In the genomic region with DNA sequence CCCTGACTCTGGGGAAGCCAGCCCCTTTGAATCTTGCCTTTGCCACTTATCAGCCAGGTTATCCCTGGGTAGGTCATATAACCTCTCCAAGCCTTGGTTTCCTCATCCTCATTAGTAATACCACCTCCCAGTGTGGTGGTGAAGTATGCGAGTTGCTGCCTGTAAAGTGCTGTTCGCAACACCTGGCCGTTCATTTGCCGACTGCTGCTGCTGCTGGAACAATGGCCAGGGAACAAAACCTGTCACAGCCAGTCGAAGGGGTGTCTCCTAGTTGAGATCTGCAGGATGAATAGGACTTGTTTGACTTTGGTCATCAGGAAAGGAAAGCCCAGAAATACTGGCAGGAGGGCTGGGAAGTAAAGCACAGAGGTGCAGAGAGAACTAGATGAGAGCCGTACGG, we compare ENCODE assay signal across 10 cellular contexts. TPM values are rescaled to one million over a fixed set of nuclear protein-coding genes. Genes with fewer than 3 reads are reported as not detected.
A peak's percentile ranks its signal among the peaks of the same experiment; 100 is the strongest.
DNase-seq lines count a peak whose midpoint lies in the region; ATAC-seq and TF ChIP-seq lines count a peak whose summit lies in the region.
"Had no signal": no experiment of that assay in that cellular context is flagged by ENCODE, and none has a peak within 500 bp of the region (broad histone marks: within the 10 kb centered on the region; RNA-seq: fewer than 3 reads in every experiment).

No MANE protein-coding gene starts in this region.

- H3K4me3 Mint-ChIP-seq in mesothelial cell of epicardium: no peak overlapping the region

- ATAC-seq in SK-N-SH treated with all-trans-retinoic acid at 6 μM for 48 hours (0 out of 3 replicates have a peak, but pooled peaks have one; percentile 3), HG03520 (IDR thresholded peaks at IDR 0.05; ENCODE audit: unreplicated experiment) (no peak)

- H3K27me3 Mint-ChIP-seq in mesothelial cell of epicardium (ENCODE audit: low read depth): no peaks in the 10 kb centered on the region

- H3K27ac Mint-ChIP-seq in mesothelial cell of epicardium: peak overlapping the region; percentile 69

- in situ Hi-C loops in ACHN (cut with HindIII; ENCODE audit: low pct_ligation_motif_present, low pct_unique_long_range_greater_than_20kb, low sequenced_read_pairs): no loop called here

- DNase-seq in ACHN (peak; percentile 57), NCI-H128 (lab: John Stamatoyannopoulos, UW; ENCODE audit: unreplicated experiment) (peak; percentile 58), mesothelial cell of epicardium (ENCODE audit: low spot score in 2 of 2, unreplicated experiment in 2 of 2) (no peak), HK-2 (ENCODE audit: unreplicated experiment) (no peak), NCI-H1694 (lab: John Stamatoyannopoulos, UW) (no peak), hepatic stellate cell (ENCODE audit: low spot score) (no peak)
- DNase-seq: activated CD8-positive, alpha-beta memory T cell treated with anti-CD3 and anti-CD28 coated beads for 24 hours; effector CD4-positive, alpha-beta T cell had no signal

- H3K4me1 Mint-ChIP-seq in mesothelial cell of epicardium: peaks cover 15% of the 10 kb centered on the region

- peaks cover 42% of the 10 kb centered on the region for H3K36me3 Mint-ChIP-seq in mesothelial cell of epicardium

- no peak for TF ChIP-seq CTCF in mesothelial cell of epicardium (IDR thresholded peaks at IDR 0.05; ENCODE audit: unreplicated experiment)

- H3K9me3 Mint-ChIP-seq in mesothelial cell of epicardium: peaks cover 10% of the 10 kb centered on the region

TF ChIP-seq in SK-N-SH treated with all-trans-retinoic acid at 6 μM for 48 hours, 23 proteins besides CTCF, POLR2A, EP300 and RAD21:
- no peak for TF ChIP-seq ZNF565 (CRISPR knock-in tag; conservative IDR thresholded peaks at IDR 0.05; ENCODE audit: low read depth)
- TF ChIP-seq ZFP30 (CRISPR knock-in tag; IDR thresholded peaks at IDR 0.05): no peak
- no peak for TF ChIP-seq TCF4 (CRISPR knock-in tag; IDR thresholded peaks at IDR 0.05; ENCODE audit: borderline replicate concordance)
- no peak for TF ChIP-seq ZC3H10 (CRISPR knock-in tag; IDR thresholded peaks at IDR 0.05)
- TF ChIP-seq RARB (CRISPR knock-in tag; IDR thresholded peaks at IDR 0.05): no peak
- TF ChIP-seq ZNF70 (CRISPR knock-in tag; IDR thresholded peaks at IDR 0.05): no peak
- TF ChIP-seq PPARA (CRISPR knock-in tag; IDR thresholded peaks at IDR 0.05; ENCODE audit: borderline replicate concordance): no peak
- TF ChIP-seq PATZ1 (CRISPR knock-in tag; IDR thresholded peaks at IDR 0.05; ENCODE audit: borderline replicate concordance): no peak
- TF ChIP-seq ISL1 (CRISPR knock-in tag; IDR thresholded peaks at IDR 0.05): no peak
- no peak for TF ChIP-seq OSR1 (CRISPR knock-in tag; IDR thresholded peaks at IDR 0.05)
- TF ChIP-seq, protein P1, sequence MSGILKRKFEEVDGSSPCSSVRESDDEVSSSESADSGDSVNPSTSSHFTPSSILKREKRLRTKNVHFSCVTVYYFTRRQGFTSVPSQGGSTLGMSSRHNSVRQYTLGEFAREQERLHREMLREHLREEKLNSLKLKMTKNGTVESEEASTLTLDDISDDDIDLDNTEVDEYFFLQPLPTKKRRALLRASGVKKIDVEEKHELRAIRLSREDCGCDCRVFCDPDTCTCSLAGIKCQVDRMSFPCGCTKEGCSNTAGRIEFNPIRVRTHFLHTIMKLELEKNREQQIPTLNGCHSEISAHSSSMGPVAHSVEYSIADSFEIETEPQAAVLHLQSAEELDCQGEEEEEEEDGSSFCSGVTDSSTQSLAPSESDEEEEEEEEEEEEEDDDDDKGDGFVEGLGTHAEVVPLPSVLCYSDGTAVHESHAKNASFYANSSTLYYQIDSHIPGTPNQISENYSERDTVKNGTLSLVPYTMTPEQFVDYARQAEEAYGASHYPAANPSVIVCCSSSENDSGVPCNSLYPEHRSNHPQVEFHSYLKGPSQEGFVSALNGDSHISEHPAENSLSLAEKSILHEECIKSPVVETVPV (CRISPR knock-in tag; IDR thresholded peaks at IDR 0.05): no peak
- no peak for TF ChIP-seq CREB5 (CRISPR knock-in tag; IDR thresholded peaks at IDR 0.05; ENCODE audit: low read depth)

RNA-seq across cellular contexts. Expression of gene MANBAL, which starts 6.1 kb away (rescaled TPM):
- 40.3 to 44.2 TPM (median 43.0 TPM) in 3 replicates for total RNA-seq in mesothelial cell of epicardium

RNA-seq across cellular contexts. Expression of gene GHRH, which starts 34.0 kb away (rescaled TPM):
- total RNA-seq in mesothelial cell of epicardium: not detected in 3 replicates

RNA-seq across cellular contexts. Expression of gene SRC, which starts 50.3 kb away (rescaled TPM):
- total RNA-seq in mesothelial cell of epicardium: 81.2 to 85.2 TPM (median 81.3 TPM) in 3 replicates

Comparison
In these comparisons a context has a peak if more than half of its experiments do, and no peak if none do; other contexts are left out.
1. DNase-seq: peak in ACHN (single experiment) and NCI-H128 (single experiment); none in mesothelial cell of epicardium (0 of 2), HK-2 (single experiment), NCI-H1694 (single experiment) and hepatic stellate cell (single experiment).